1 cellular context compared by ENCODE assay signal in the genomic region with DNA sequence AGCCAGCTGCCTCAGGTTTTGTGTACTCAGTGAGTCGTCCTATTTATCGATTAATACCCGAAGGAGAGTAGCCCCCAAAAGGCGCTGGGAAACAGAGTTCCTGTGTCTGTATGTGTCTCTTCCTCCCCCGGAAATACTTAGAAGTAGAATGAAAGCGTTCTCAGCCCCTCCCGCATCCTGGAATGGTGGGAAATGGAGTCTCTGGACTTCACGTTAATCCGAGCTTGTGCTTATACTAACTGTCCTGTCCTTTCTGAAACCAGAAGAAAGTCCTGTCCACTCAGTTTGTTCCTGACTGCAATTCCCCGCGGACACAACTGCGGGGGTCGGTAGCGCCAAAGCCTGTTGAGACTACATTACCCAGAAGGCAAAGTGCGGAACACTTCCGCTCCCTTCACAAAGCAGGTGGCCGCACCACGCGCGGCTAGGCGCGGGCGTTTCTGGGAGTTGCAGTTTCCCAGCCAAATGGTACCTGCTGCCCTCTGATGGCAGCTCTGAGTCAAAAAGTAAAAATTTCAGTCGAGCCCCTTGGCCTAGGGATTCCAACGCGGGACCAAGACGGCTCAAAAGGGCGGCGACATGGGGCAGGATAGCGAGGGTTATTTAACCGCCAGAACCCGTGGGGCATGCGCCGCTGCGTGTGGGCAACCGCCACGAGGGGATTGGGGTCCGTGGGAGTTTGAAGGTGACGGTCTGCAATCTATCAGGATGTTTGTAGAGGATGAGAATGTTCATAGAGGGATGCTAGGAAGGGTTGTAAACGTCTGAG.
TF ChIP-seq lines count a peak whose summit lies in the region.

No MANE protein-coding gene starts in this region.

TF ChIP-seq in K562, 482 proteins besides CTCF, POLR2A, EP300 and RAD21 (continued from another document and continues in another):
- TF ChIP-seq, protein P1, sequence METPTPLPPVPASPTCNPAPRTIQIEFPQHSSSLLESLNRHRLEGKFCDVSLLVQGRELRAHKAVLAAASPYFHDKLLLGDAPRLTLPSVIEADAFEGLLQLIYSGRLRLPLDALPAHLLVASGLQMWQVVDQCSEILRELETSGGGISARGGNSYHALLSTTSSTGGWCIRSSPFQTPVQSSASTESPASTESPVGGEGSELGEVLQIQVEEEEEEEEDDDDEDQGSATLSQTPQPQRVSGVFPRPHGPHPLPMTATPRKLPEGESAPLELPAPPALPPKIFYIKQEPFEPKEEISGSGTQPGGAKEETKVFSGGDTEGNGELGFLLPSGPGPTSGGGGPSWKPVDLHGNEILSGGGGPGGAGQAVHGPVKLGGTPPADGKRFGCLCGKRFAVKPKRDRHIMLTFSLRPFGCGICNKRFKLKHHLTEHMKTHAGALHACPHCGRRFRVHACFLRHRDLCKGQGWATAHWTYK (CRISPR knock-in tag; IDR thresholded peaks at IDR 0.05) = peak; percentile 73; the same call in 1 of the 2 replicates
- TF ChIP-seq ZNF253 (CRISPR knock-in tag; conservative IDR thresholded peaks at IDR 0.05) (no peak), ZNF165 (CRISPR knock-in tag; IDR thresholded peaks at IDR 0.05; ENCODE audit: borderline replicate concordance) (0 out of 2 replicates have a peak, but pooled peaks have one; percentile 67), TRIM24 (IDR thresholded peaks at IDR 0.05) (no peak), TRIM28 (IDR thresholded peaks at IDR 0.05) (no peak), HNRNPUL1 (IDR thresholded peaks at IDR 0.05; ENCODE audit: low read length) (no peak), CREM (IDR thresholded peaks at IDR 0.05; ENCODE audit: low read depth) (peak; percentile 93), ARID1B (IDR thresholded peaks at IDR 0.05) (no peak; the same call in 1 of the 2 replicates), ZNF79 (CRISPR knock-in tag; IDR thresholded peaks at IDR 0.05; ENCODE audit: low read depth) (0 out of 2 replicates have a peak, but pooled peaks have one; percentile 48), SETDB1 (IDR thresholded peaks at IDR 0.05; ENCODE audit: low read length) (no peak), MBD2 (IDR thresholded peaks at IDR 0.05; ENCODE audit: borderline replicate concordance, low read depth) (peak; percentile 91), ZNF75A (CRISPR knock-in tag; IDR thresholded peaks at IDR 0.05) (peak; percentile 58; the same call in 1 of the 2 replicates), ZNF41 (CRISPR knock-in tag; conservative IDR thresholded peaks at IDR 0.05) (peak; percentile 66; the same call in 1 of the 2 replicates), CCNT2 (IDR thresholded peaks at IDR 0.05; ENCODE audit: borderline replicate concordance, extremely low read depth, insufficient read length, low read depth, low read length) (no peak), TCF3 (CRISPR knock-in tag; IDR thresholded peaks at IDR 0.05) (0 out of 2 replicates have a peak, but pooled peaks have one; percentile 7), CBFA2T3 (IDR thresholded peaks at IDR 0.05) (no peak), NR2C2 (CRISPR knock-in tag; IDR thresholded peaks at IDR 0.05) (peak; percentile 76), NR2C2 (tag; IDR thresholded peaks at IDR 0.05) (peak; percentile 99), SP1 (CRISPR knock-in tag; IDR thresholded peaks at IDR 0.05) (no peak), NFE2 (IDR thresholded peaks at IDR 0.05; ENCODE audit: low read depth) (no peak)
- TF ChIP-seq, protein P2, sequence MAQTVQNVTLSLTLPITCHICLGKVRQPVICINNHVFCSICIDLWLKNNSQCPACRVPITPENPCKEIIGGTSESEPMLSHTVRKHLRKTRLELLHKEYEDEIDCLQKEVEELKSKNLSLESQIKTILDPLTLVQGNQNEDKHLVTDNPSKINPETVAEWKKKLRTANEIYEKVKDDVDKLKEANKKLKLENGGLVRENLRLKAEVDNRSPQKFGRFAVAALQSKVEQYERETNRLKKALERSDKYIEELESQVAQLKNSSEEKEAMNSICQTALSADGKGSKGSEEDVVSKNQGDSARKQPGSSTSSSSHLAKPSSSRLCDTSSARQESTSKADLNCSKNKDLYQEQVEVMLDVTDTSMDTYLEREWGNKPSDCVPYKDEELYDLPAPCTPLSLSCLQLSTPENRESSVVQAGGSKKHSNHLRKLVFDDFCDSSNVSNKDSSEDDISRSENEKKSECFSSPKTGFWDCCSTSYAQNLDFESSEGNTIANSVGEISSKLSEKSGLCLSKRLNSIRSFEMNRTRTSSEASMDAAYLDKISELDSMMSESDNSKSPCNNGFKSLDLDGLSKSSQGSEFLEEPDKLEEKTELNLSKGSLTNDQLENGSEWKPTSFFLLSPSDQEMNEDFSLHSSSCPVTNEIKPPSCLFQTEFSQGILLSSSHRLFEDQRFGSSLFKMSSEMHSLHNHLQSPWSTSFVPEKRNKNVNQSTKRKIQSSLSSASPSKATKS (CRISPR knock-in tag; IDR thresholded peaks at IDR 0.05) = no peak
- TF ChIP-seq, protein P3, sequence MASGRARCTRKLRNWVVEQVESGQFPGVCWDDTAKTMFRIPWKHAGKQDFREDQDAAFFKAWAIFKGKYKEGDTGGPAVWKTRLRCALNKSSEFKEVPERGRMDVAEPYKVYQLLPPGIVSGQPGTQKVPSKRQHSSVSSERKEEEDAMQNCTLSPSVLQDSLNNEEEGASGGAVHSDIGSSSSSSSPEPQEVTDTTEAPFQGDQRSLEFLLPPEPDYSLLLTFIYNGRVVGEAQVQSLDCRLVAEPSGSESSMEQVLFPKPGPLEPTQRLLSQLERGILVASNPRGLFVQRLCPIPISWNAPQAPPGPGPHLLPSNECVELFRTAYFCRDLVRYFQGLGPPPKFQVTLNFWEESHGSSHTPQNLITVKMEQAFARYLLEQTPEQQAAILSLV (tag; IDR thresholded peaks at IDR 0.05) = no peak
- TF ChIP-seq, protein P4, sequence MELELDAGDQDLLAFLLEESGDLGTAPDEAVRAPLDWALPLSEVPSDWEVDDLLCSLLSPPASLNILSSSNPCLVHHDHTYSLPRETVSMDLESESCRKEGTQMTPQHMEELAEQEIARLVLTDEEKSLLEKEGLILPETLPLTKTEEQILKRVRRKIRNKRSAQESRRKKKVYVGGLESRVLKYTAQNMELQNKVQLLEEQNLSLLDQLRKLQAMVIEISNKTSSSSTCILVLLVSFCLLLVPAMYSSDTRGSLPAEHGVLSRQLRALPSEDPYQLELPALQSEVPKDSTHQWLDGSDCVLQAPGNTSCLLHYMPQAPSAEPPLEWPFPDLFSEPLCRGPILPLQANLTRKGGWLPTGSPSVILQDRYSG (tag; conservative IDR thresholded peaks at IDR 0.05; ENCODE audit: low read depth) = peak; percentile 79; the same call in 1 of the 2 replicates
- TF ChIP-seq, protein P5, sequence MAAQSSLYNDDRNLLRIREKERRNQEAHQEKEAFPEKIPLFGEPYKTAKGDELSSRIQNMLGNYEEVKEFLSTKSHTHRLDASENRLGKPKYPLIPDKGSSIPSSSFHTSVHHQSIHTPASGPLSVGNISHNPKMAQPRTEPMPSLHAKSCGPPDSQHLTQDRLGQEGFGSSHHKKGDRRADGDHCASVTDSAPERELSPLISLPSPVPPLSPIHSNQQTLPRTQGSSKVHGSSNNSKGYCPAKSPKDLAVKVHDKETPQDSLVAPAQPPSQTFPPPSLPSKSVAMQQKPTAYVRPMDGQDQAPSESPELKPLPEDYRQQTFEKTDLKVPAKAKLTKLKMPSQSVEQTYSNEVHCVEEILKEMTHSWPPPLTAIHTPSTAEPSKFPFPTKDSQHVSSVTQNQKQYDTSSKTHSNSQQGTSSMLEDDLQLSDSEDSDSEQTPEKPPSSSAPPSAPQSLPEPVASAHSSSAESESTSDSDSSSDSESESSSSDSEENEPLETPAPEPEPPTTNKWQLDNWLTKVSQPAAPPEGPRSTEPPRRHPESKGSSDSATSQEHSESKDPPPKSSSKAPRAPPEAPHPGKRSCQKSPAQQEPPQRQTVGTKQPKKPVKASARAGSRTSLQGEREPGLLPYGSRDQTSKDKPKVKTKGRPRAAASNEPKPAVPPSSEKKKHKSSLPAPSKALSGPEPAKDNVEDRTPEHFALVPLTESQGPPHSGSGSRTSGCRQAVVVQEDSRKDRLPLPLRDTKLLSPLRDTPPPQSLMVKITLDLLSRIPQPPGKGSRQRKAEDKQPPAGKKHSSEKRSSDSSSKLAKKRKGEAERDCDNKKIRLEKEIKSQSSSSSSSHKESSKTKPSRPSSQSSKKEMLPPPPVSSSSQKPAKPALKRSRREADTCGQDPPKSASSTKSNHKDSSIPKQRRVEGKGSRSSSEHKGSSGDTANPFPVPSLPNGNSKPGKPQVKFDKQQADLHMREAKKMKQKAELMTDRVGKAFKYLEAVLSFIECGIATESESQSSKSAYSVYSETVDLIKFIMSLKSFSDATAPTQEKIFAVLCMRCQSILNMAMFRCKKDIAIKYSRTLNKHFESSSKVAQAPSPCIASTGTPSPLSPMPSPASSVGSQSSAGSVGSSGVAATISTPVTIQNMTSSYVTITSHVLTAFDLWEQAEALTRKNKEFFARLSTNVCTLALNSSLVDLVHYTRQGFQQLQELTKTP (IDR thresholded peaks at IDR 0.05; ENCODE audit: low read depth in 1 of 2, partially characterized antibody in 2 of 2) = peak; percentile 68 to 99
- TF ChIP-seq, protein P6, sequence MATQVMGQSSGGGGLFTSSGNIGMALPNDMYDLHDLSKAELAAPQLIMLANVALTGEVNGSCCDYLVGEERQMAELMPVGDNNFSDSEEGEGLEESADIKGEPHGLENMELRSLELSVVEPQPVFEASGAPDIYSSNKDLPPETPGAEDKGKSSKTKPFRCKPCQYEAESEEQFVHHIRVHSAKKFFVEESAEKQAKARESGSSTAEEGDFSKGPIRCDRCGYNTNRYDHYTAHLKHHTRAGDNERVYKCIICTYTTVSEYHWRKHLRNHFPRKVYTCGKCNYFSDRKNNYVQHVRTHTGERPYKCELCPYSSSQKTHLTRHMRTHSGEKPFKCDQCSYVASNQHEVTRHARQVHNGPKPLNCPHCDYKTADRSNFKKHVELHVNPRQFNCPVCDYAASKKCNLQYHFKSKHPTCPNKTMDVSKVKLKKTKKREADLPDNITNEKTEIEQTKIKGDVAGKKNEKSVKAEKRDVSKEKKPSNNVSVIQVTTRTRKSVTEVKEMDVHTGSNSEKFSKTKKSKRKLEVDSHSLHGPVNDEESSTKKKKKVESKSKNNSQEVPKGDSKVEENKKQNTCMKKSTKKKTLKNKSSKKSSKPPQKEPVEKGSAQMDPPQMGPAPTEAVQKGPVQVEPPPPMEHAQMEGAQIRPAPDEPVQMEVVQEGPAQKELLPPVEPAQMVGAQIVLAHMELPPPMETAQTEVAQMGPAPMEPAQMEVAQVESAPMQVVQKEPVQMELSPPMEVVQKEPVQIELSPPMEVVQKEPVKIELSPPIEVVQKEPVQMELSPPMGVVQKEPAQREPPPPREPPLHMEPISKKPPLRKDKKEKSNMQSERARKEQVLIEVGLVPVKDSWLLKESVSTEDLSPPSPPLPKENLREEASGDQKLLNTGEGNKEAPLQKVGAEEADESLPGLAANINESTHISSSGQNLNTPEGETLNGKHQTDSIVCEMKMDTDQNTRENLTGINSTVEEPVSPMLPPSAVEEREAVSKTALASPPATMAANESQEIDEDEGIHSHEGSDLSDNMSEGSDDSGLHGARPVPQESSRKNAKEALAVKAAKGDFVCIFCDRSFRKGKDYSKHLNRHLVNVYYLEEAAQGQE (CRISPR knock-in tag; IDR thresholded peaks at IDR 0.05; ENCODE audit: low read depth) = peak; percentile 72
- TF ChIP-seq, protein P7, sequence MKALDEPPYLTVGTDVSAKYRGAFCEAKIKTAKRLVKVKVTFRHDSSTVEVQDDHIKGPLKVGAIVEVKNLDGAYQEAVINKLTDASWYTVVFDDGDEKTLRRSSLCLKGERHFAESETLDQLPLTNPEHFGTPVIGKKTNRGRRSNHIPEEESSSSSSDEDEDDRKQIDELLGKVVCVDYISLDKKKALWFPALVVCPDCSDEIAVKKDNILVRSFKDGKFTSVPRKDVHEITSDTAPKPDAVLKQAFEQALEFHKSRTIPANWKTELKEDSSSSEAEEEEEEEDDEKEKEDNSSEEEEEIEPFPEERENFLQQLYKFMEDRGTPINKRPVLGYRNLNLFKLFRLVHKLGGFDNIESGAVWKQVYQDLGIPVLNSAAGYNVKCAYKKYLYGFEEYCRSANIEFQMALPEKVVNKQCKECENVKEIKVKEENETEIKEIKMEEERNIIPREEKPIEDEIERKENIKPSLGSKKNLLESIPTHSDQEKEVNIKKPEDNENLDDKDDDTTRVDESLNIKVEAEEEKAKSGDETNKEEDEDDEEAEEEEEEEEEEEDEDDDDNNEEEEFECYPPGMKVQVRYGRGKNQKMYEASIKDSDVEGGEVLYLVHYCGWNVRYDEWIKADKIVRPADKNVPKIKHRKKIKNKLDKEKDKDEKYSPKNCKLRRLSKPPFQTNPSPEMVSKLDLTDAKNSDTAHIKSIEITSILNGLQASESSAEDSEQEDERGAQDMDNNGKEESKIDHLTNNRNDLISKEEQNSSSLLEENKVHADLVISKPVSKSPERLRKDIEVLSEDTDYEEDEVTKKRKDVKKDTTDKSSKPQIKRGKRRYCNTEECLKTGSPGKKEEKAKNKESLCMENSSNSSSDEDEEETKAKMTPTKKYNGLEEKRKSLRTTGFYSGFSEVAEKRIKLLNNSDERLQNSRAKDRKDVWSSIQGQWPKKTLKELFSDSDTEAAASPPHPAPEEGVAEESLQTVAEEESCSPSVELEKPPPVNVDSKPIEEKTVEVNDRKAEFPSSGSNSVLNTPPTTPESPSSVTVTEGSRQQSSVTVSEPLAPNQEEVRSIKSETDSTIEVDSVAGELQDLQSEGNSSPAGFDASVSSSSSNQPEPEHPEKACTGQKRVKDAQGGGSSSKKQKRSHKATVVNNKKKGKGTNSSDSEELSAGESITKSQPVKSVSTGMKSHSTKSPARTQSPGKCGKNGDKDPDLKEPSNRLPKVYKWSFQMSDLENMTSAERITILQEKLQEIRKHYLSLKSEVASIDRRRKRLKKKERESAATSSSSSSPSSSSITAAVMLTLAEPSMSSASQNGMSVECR (CRISPR knock-in tag; IDR thresholded peaks at IDR 0.05) = peak; percentile 31
- TF ChIP-seq, protein P8, sequence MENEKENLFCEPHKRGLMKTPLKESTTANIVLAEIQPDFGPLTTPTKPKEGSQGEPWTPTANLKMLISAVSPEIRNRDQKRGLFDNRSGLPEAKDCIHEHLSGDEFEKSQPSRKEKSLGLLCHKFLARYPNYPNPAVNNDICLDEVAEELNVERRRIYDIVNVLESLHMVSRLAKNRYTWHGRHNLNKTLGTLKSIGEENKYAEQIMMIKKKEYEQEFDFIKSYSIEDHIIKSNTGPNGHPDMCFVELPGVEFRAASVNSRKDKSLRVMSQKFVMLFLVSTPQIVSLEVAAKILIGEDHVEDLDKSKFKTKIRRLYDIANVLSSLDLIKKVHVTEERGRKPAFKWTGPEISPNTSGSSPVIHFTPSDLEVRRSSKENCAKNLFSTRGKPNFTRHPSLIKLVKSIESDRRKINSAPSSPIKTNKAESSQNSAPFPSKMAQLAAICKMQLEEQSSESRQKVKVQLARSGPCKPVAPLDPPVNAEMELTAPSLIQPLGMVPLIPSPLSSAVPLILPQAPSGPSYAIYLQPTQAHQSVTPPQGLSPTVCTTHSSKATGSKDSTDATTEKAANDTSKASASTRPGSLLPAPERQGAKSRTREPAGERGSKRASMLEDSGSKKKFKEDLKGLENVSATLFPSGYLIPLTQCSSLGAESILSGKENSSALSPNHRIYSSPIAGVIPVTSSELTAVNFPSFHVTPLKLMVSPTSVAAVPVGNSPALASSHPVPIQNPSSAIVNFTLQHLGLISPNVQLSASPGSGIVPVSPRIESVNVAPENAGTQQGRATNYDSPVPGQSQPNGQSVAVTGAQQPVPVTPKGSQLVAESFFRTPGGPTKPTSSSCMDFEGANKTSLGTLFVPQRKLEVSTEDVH (IDR thresholded peaks at IDR 0.05; ENCODE audit: low read depth, partially characterized antibody) = peak; percentile 76
